ENCODE assay signal across 25 cellular contexts in the genomic region with DNA sequence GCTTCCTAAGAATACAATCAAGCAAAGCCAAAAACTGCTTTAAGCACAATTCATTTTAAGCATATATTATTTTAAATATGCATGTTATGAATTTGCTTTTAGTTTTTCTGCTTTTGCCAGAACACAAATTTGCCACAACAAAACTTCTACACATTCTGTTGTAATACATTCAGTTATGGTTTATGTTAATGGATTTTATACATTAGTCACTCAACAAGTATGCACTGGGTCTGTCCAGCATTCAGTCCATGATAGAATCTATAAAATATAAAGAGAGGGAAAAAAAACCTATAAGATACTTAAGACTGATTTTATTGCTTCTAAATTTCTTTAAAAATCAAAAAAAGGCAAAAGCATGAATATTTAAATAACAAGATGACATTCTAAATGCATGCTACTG. TPM values are rescaled to one million over a fixed set of nuclear protein-coding genes. Genes with fewer than 3 reads are reported as not detected.
"Had no signal": no experiment of that assay in that cellular context is flagged by ENCODE, and none has a peak within 500 bp of the region (broad histone marks: within the 10 kb centered on the region; RNA-seq: fewer than 3 reads in every experiment).

No MANE protein-coding gene starts in this region.

- H3K4me3 ChIP-seq: coronary artery, lower lobe of right lung, sigmoid colon, spleen, testis had no signal

- H3K27ac ChIP-seq: coronary artery, lower lobe of right lung, sigmoid colon, spleen, testis had no signal

- FAIRE-seq: endometrium, keratinocyte had no signal

- H3K9me3 Mint-ChIP-seq: activated CD4-positive, alpha-beta T cell treated with anti-CD3 and anti-CD28 coated beads, Interleukin-2, amount 10 ng/mL, durations not matched to agents 7 days and 5 days; brain; nephron; stimulated activated memory B cell treated with anti-CD40 and anti-IgM and Interleukin-4, amounts not matched to agents 10 μg/mL and 1 μg/mL and 100 μg/mL, for 72 hours; T-helper 1 cell treated with Interleukin-12 subunit alpha and Interleukin-12 subunit beta and Interleukin-4 antibody, amounts not matched to agents 30 μg/mL and 1 μg/mL, for 36 hours; type B pancreatic cell had no signal

- H3K27me3 ChIP-seq: sigmoid colon, spleen, testis had no signal

- H3K27ac Mint-ChIP-seq: activated CD4-positive, alpha-beta T cell treated with anti-CD3 and anti-CD28 coated beads, Interleukin-2, amount 10 ng/mL, durations not matched to agents 7 days and 5 days; activated naive CD4-positive, alpha-beta T cell treated with anti-CD3 and anti-CD28 coated beads, Interleukin-2, amount 50 U/mL, for 72 hours; activated T-cell treated with anti-CD3 and anti-CD28 coated beads, Interleukin-2, amount 50 U/mL, for 72 hours; brain; nephron; stimulated activated memory B cell treated with anti-CD40 and anti-IgM and Interleukin-4, amounts not matched to agents 10 μg/mL and 1 μg/mL and 100 μg/mL, for 72 hours; T-helper 1 cell treated with Interleukin-12 subunit alpha and Interleukin-12 subunit beta and Interleukin-4 antibody, amounts not matched to agents 30 μg/mL and 1 μg/mL, for 36 hours; type B pancreatic cell had no signal

- H3K4me1 ChIP-seq: lower lobe of right lung, sigmoid colon, spleen, testis had no signal

- ATAC-seq: activated CD4-positive, CD25-positive, alpha-beta regulatory T cell treated with anti-CD3 and anti-CD28 coated beads, Interleukin-2, amount 50 U/mL, for 24 hours; activated naive CD4-positive, alpha-beta T cell treated with anti-CD3 and anti-CD28 coated beads, Interleukin-2, amount 50 U/mL, for 72 hours; activated T-cell treated with anti-CD3 and anti-CD28 coated beads, Interleukin-2, amount 50 U/mL, for 72 hours; lower lobe of right lung; stimulated activated memory B cell treated with anti-CD40 and anti-IgM and Interleukin-4, amounts not matched to agents 10 μg/mL and 1 μg/mL and 100 μg/mL, for 72 hours had no signal

- H3K4me3 Mint-ChIP-seq: activated CD4-positive, alpha-beta T cell treated with anti-CD3 and anti-CD28 coated beads, Interleukin-2, amount 10 ng/mL, durations not matched to agents 7 days and 5 days; activated T-cell treated with anti-CD3 and anti-CD28 coated beads, Interleukin-2, amount 50 U/mL, for 72 hours; brain; central memory CD8-positive, alpha-beta T cell; nephron; stimulated activated memory B cell treated with anti-CD40 and anti-IgM and Interleukin-4, amounts not matched to agents 10 μg/mL and 1 μg/mL and 100 μg/mL, for 72 hours; T-helper 1 cell treated with Interleukin-12 subunit alpha and Interleukin-12 subunit beta and Interleukin-4 antibody, amounts not matched to agents 30 μg/mL and 1 μg/mL, for 36 hours; type B pancreatic cell had no signal

- H3K27me3 Mint-ChIP-seq: activated CD4-positive, alpha-beta T cell treated with anti-CD3 and anti-CD28 coated beads, Interleukin-2, amount 10 ng/mL, durations not matched to agents 7 days and 5 days; brain; central memory CD8-positive, alpha-beta T cell; stimulated activated memory B cell treated with anti-CD40 and anti-IgM and Interleukin-4, amounts not matched to agents 10 μg/mL and 1 μg/mL and 100 μg/mL, for 72 hours had no signal

- H3K36me3 Mint-ChIP-seq: activated naive CD4-positive, alpha-beta T cell treated with anti-CD3 and anti-CD28 coated beads, Interleukin-2, amount 50 U/mL, for 72 hours; brain; stimulated activated memory B cell treated with anti-CD40 and anti-IgM and Interleukin-4, amounts not matched to agents 10 μg/mL and 1 μg/mL and 100 μg/mL, for 72 hours; type B pancreatic cell had no signal

- H3K36me3 ChIP-seq: lower lobe of right lung, sigmoid colon, spleen had no signal

- H3K4me1 Mint-ChIP-seq: activated CD4-positive, alpha-beta T cell treated with anti-CD3 and anti-CD28 coated beads, Interleukin-2, amount 10 ng/mL, durations not matched to agents 7 days and 5 days; brain; central memory CD8-positive, alpha-beta T cell; nephron; stimulated activated memory B cell treated with anti-CD40 and anti-IgM and Interleukin-4, amounts not matched to agents 10 μg/mL and 1 μg/mL and 100 μg/mL, for 72 hours had no signal

- H3K9me3 ChIP-seq: lower lobe of right lung, sigmoid colon, spleen, testis had no signal

- DNase-seq: activated CD4-positive, alpha-beta T cell treated with anti-CD3 and anti-CD28 coated beads, Interleukin-2, amount 10 ng/mL, durations not matched to agents 7 days and 5 days; activated CD8-positive, alpha-beta memory T cell treated with anti-CD3 and anti-CD28 coated beads, Interleukin-2, amount 50 U/mL, for 4 hours; activated gamma-delta T cell; activated T-cell treated with anti-CD3 and anti-CD28 coated beads, Interleukin-2, amount 50 U/mL, for 72 hours; amniotic stem cell; glutamatergic neuron; hypothalamus; lower lobe of right lung; sigmoid colon; spleen; stimulated activated CD4-positive, alpha-beta T cell treated with anti-CD3 and anti-CD28 coated beads, Interleukin-4, amount 100 ng/mL, for 4 hours; testis had no signal

RNA-seq across cellular contexts. Expression of gene IQCM, which starts 22.2 kb away (rescaled TPM):
- total RNA-seq: activated CD4-positive, alpha-beta T cell treated with anti-CD3 and anti-CD28 coated beads, Interleukin-2, amount 10 ng/mL, durations not matched to agents 7 days and 5 days; activated naive CD4-positive, alpha-beta T cell treated with anti-CD3 and anti-CD28 coated beads, Interleukin-2, amount 50 U/mL, for 72 hours; activated T-cell treated with anti-CD3 and anti-CD28 coated beads, Interleukin-2, amount 50 U/mL, for 72 hours; fibroblast of villous mesenchyme; lower lobe of right lung; sigmoid colon; spleen had no signal
- polyA plus RNA-seq: esophagus, keratinocyte, spleen had no signal
